1 cellular context compared by ENCODE assay signal in genomic region chr19:43824572-43824971, GRCh38. TPM values are rescaled to one million over a fixed set of nuclear protein-coding genes. Genes with fewer than 3 reads are reported as not detected.
"Had no signal": no experiment of that assay in that cellular context is flagged by ENCODE, and none has a peak within 500 bp of the region (broad histone marks: within the 10 kb centered on the region; RNA-seq: fewer than 3 reads in every experiment).

No MANE protein-coding gene starts in this region.

RNA-seq across cellular contexts. Expression of gene LYPD5, which starts 22.3 kb away (rescaled TPM):
- total RNA-seq: OCI-LY7 had no signal

RNA-seq across cellular contexts. Expression of gene ZNF404, which starts 59.2 kb away (rescaled TPM):
- total RNA-seq: OCI-LY7 had no signal
